ENCODE assay signal across 8 cellular contexts in the genomic region with DNA sequence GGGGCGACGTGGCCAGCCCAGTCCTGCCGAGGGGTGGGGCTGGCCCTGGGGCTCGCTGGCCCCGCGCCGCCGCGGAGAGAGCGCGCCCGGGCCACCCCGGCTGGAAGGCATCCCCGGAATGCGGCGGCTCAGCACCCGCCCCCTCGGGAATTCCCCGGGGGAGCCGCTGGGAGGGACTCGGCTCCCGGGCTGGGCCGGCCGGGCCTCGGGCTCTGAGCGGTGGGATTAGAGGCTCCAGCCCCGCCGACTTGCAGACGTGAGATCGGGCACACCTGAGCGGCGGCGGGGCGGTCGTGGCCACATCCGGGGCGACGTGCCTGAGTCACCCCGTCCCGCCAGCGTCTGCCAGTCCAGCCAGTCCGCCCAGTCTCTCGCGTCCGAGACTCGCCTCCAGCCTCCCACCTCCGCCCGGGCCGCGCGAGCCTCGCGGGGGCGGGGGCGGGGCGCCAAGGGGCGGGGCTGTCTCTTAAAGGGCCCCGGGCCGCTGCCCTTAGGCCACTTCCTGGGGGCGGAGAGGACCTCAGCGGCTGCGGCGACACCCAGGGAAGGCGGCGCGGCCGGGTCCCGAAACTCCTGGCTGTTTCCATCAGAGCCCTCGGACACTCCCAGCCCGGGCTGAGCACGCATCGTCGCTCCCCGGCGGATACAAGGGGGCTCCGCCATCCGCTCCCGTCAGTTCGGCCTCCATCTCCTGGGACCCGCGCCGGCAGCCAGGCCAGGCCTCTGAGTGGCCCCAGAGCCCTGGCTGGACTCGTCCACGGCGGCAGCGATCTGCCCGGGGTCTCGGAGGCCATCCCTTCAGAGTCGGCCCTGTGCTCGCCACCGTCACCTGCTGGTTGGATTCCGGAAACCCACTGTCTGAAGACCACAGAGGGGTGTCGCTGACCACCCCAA. TPM values are rescaled to one million over a fixed set of nuclear protein-coding genes. Genes with fewer than 3 reads are reported as not detected.
A peak's percentile ranks its signal among the peaks of the same experiment; 100 is the strongest.
DNase-seq lines count a peak whose midpoint lies in the region; ATAC-seq and TF ChIP-seq lines count a peak whose summit lies in the region.

A gene (plus strand): TSS at position 498 of the 894 bp plus-strand sequence.

- H3K27ac Mint-ChIP-seq in CD4-positive, CD25-positive, alpha-beta regulatory T cell = peak within 1 kb of the TSS; percentile 85 to 94 (median 93)
- peak within 1 kb of the TSS; percentile 78 for H3K27ac Mint-ChIP-seq in activated naive CD8-positive, alpha-beta T cell treated with anti-CD3 and anti-CD28 coated beads, Interleukin-2, amount 50 U/mL, for 24 hours

- TF ChIP-seq CTCF in SK-N-SH (IDR thresholded peaks at IDR 0.05) = peak; percentile 62
- peak; percentile 52 for TF ChIP-seq CTCF in cardiac muscle cell (IDR thresholded peaks at IDR 0.05; ENCODE audit: low read depth, low read length)
- TF ChIP-seq CTCF in parathyroid adenoma (IDR thresholded peaks at IDR 0.05) = peak; percentile 75
- TF ChIP-seq CTCF in upper lobe of right lung (IDR thresholded peaks at IDR 0.05) = peak; percentile 54

- peak; percentile 45 to 51 for ATAC-seq in CD4-positive, CD25-positive, alpha-beta regulatory T cell (ENCODE audit: low read depth in 2 of 2)
- peak; percentile 62 for ATAC-seq in GM19452 (IDR thresholded peaks at IDR 0.05; ENCODE audit: unreplicated experiment)
- ATAC-seq in activated naive CD8-positive, alpha-beta T cell treated with anti-CD3 and anti-CD28 coated beads, Interleukin-2, amount 50 U/mL, for 24 hours = peak; percentile 55
- peak; percentile 85 for ATAC-seq in upper lobe of right lung

- intact Hi-C loops in upper lobe of right lung (cut with DNase I) = no loop called here

- H3K4me2 ChIP-seq in SK-N-SH = peak within 1 kb of the TSS; percentile 100
- peak within 1 kb of the TSS; percentile 70 for H3K4me2 ChIP-seq in parathyroid adenoma (ENCODE audit: low read length)

- DNase-seq in CD4-positive, CD25-positive, alpha-beta regulatory T cell = peak; percentile 66 to 79 (median 75)
- DNase-seq in HK-2 (ENCODE audit: unreplicated experiment) (peak; percentile 99), SK-N-SH (peak; percentile 89), cardiac muscle cell (ENCODE audit: low read depth in 1 of 2, low spot score in 1 of 2) (peak; percentile 94 to 96), upper lobe of right lung (peak; percentile 97)
- DNase-seq in activated naive CD8-positive, alpha-beta T cell treated with anti-CD3 and anti-CD28 coated beads, Interleukin-2, amount 50 U/mL, for 24 hours = peak; percentile 87

- no peaks in the 10 kb centered on the region for H3K27me3 ChIP-seq in CD4-positive, CD25-positive, alpha-beta regulatory T cell (ENCODE audit: control insufficient read depth, insufficient read depth, low read length)
- H3K27me3 ChIP-seq in SK-N-SH (ENCODE audit: insufficient read depth) (no peaks in the 10 kb centered on the region), cardiac muscle cell (no peaks in the 10 kb centered on the region), parathyroid adenoma (ENCODE audit: control insufficient read depth, insufficient read depth, low read length) (no peaks in the 10 kb centered on the region), upper lobe of right lung (no peaks in the 10 kb centered on the region)

- H3K27me3 Mint-ChIP-seq in CD4-positive, CD25-positive, alpha-beta regulatory T cell = peaks cover 4% of the 10 kb centered on the region
- no peaks in the 10 kb centered on the region for H3K27me3 Mint-ChIP-seq in activated naive CD8-positive, alpha-beta T cell treated with anti-CD3 and anti-CD28 coated beads, Interleukin-2, amount 50 U/mL, for 24 hours

- TF ChIP-seq RAD21 in SK-N-SH (IDR thresholded peaks at IDR 0.05; ENCODE audit: low read length) = no peak

- H3K4me3 Mint-ChIP-seq in CD4-positive, CD25-positive, alpha-beta regulatory T cell = peak within 1 kb of the TSS; percentile 86 to 95 (median 88)
- peak within 1 kb of the TSS; percentile 82 for H3K4me3 Mint-ChIP-seq in activated naive CD8-positive, alpha-beta T cell treated with anti-CD3 and anti-CD28 coated beads, Interleukin-2, amount 50 U/mL, for 24 hours

- H3K9me2 ChIP-seq in SK-N-SH = no peaks in the 10 kb centered on the region

- H3K4me3 ChIP-seq in CD4-positive, CD25-positive, alpha-beta regulatory T cell (ENCODE audit: low read depth, low read length) = peak within 1 kb of the TSS; percentile 55
- H3K4me3 ChIP-seq in SK-N-SH (ENCODE audit: low read depth in 2 of 2, low read length in 1 of 2) = peak within 1 kb of the TSS; percentile 69 to 97
- H3K4me3 ChIP-seq in cardiac muscle cell = peak within 1 kb of the TSS; percentile 54
- peak within 1 kb of the TSS; percentile 82 for H3K4me3 ChIP-seq in parathyroid adenoma (ENCODE audit: low read depth, low read length)
- peak within 1 kb of the TSS; percentile 94 for H3K4me3 ChIP-seq in upper lobe of right lung

- CTCF ChIA-PET in SK-N-SH (lab: Yijun Ruan, JAX) = interaction anchor here (0.5 to 5.2 kb wide), 18 partner anchors 10 to 266 kb away, joined by 3 to 52 read pairs (median 3); a partner anchor contains a TSS

- H3K4me1 Mint-ChIP-seq in CD4-positive, CD25-positive, alpha-beta regulatory T cell = peaks cover 6 to 55% (median 18%) of the 10 kb centered on the region in 4 donors
- H3K4me1 Mint-ChIP-seq in activated naive CD8-positive, alpha-beta T cell treated with anti-CD3 and anti-CD28 coated beads, Interleukin-2, amount 50 U/mL, for 24 hours = peaks cover 43% of the 10 kb centered on the region

- H3K36me3 Mint-ChIP-seq in CD4-positive, CD25-positive, alpha-beta regulatory T cell = peaks cover 3% of the 10 kb centered on the region
- peaks cover 12% of the 10 kb centered on the region for H3K36me3 Mint-ChIP-seq in activated naive CD8-positive, alpha-beta T cell treated with anti-CD3 and anti-CD28 coated beads, Interleukin-2, amount 50 U/mL, for 24 hours (ENCODE audit: low read depth)

- no peaks in the 10 kb centered on the region for H3K9me3 Mint-ChIP-seq in CD4-positive, CD25-positive, alpha-beta regulatory T cell
- no peaks in the 10 kb centered on the region for H3K9me3 Mint-ChIP-seq in activated naive CD8-positive, alpha-beta T cell treated with anti-CD3 and anti-CD28 coated beads, Interleukin-2, amount 50 U/mL, for 24 hours

- no peaks in the 10 kb centered on the region; the same call in 1 of the 2 replicates for H4K20me1 ChIP-seq in SK-N-SH (ENCODE audit: insufficient read depth)

- peaks cover 16% of the 10 kb centered on the region for H3F3A ChIP-seq in SK-N-SH (replicated peaks; ENCODE audit: insufficient read depth)

- H3K27ac ChIP-seq in CD4-positive, CD25-positive, alpha-beta regulatory T cell (ENCODE audit: insufficient read depth, low read length, poor library complexity, severe bottlenecking) = peak within 1 kb of the TSS; percentile 80
- peak within 1 kb of the TSS; percentile 88 to 99 for H3K27ac ChIP-seq in SK-N-SH (ENCODE audit: low read depth in 2 of 2, low read length in 1 of 2)
- H3K27ac ChIP-seq in cardiac muscle cell = peak within 1 kb of the TSS; percentile 97
- H3K27ac ChIP-seq in parathyroid adenoma = peak within 1 kb of the TSS; percentile 99
- H3K27ac ChIP-seq in upper lobe of right lung = peak within 1 kb of the TSS; percentile 98

- POLR2A ChIA-PET in SK-N-SH (lab: Yijun Ruan, JAX) = interaction anchor here (0.6 to 1.0 kb wide), 3 partner anchors 22 to 850 kb away, joined by 3 to 4 read pairs (median 3); no protein-coding TSS in a partner anchor

- peaks cover 17% of the 10 kb centered on the region for H3K36me3 ChIP-seq in CD4-positive, CD25-positive, alpha-beta regulatory T cell (ENCODE audit: control insufficient read depth, insufficient read depth, low read length)
- H3K36me3 ChIP-seq in SK-N-SH (replicated peaks in 1 of 2; ENCODE audit: control insufficient read depth in 1 of 2, insufficient read depth in 2 of 2, low read length in 1 of 2) = no peaks in the 10 kb centered on the region
- no peaks in the 10 kb centered on the region for H3K36me3 ChIP-seq in cardiac muscle cell
- no peaks in the 10 kb centered on the region for H3K36me3 ChIP-seq in parathyroid adenoma (ENCODE audit: control insufficient read depth, insufficient read depth, low read length)
- no peaks in the 10 kb centered on the region for H3K36me3 ChIP-seq in upper lobe of right lung

- H3K79me2 ChIP-seq in SK-N-SH (ENCODE audit: insufficient read depth) (peaks cover 38% of the 10 kb centered on the region), parathyroid adenoma (no peaks in the 10 kb centered on the region)

- H3K9ac ChIP-seq in SK-N-SH (peak within 1 kb of the TSS; percentile 100), parathyroid adenoma (peak within 1 kb of the TSS; percentile 95)

- 5% methylated on average over 13 of the region's 93 CpGs for WGBS in SK-N-SH (ENCODE audit: low lambda C conversion rate)

- no peaks in the 10 kb centered on the region for H3K9me3 ChIP-seq in CD4-positive, CD25-positive, alpha-beta regulatory T cell (ENCODE audit: control insufficient read depth in 2 of 2, low read length in 2 of 2)
- H3K9me3 ChIP-seq in SK-N-SH (no peaks in the 10 kb centered on the region), cardiac muscle cell (ENCODE audit: low read depth) (no peaks in the 10 kb centered on the region), parathyroid adenoma (ENCODE audit: control insufficient read depth, low read length) (no peaks in the 10 kb centered on the region), upper lobe of right lung (no peaks in the 10 kb centered on the region)

- peaks cover 35% of the 10 kb centered on the region for H3K4me1 ChIP-seq in CD4-positive, CD25-positive, alpha-beta regulatory T cell (ENCODE audit: control insufficient read depth, insufficient read depth, low read length, poor library complexity, severe bottlenecking)
- H3K4me1 ChIP-seq in SK-N-SH (ENCODE audit: control insufficient read depth in 1 of 2, insufficient read depth in 2 of 2, low read depth in 1 of 2, low read length in 1 of 2) = peaks cover 19 to 48% of the 10 kb centered on the region in 2 experiments; a peak in 2 of 4 replicates
- peaks cover 13% of the 10 kb centered on the region for H3K4me1 ChIP-seq in cardiac muscle cell (ENCODE audit: low read depth)
- H3K4me1 ChIP-seq in parathyroid adenoma = peaks cover 36% of the 10 kb centered on the region
- peaks cover 33% of the 10 kb centered on the region for H3K4me1 ChIP-seq in upper lobe of right lung

- peak within 1 kb of the TSS; percentile 68 for H2AFZ ChIP-seq in SK-N-SH (ENCODE audit: low read depth)
- peak within 1 kb of the TSS; percentile 99 for H2AFZ ChIP-seq in parathyroid adenoma

- TF ChIP-seq EP300 in SK-N-SH (IDR thresholded peaks at IDR 0.05; ENCODE audit: borderline replicate concordance in 1 of 2, low read depth in 1 of 2, low read length in 1 of 2) = peak in 1 of 2 experiments; percentile 14; a peak in 1 of 4 replicates

RNA-seq across cellular contexts. Expression of the gene that starts here (rescaled TPM):
- 1.3 TPM for total RNA-seq in CD4-positive, CD25-positive, alpha-beta regulatory T cell
- polyA plus RNA-seq in CD4-positive, CD25-positive, alpha-beta regulatory T cell = 1 to 10 TPM; 2.6 to 4.0 (median 2.9) TPM
- 9.5 and 12.1 TPM in 2 replicates for polyA plus RNA-seq in SK-N-SH (2012; rRNA removed)
- polyA plus RNA-seq in SK-N-SH (2012; cell fraction: cytosol; rRNA removed) = 6.0 and 8.2 TPM in 2 replicates
- 5.9 and 7.8 TPM in 2 replicates for polyA plus RNA-seq in SK-N-SH (2012; cell fraction: nucleus; rRNA removed)
- 15.9 and 18.4 TPM in 2 replicates for total RNA-seq in cardiac muscle cell
- 10.7 and 14.0 TPM in 2 replicates for polyA plus RNA-seq in cardiac muscle cell
- 8.9 TPM for total RNA-seq in upper lobe of right lung

Comparison
In these comparisons a context has a peak if more than half of its experiments do, and no peak if none do; other contexts are left out.
1. Peak in every context shown above with its lines: DNase-seq, ATAC-seq, H3K4me3 ChIP-seq and H3K27ac ChIP-seq.